10 cellular contexts compared by ENCODE assay signal in genomic region chr1:90835172-90835660, GRCh38.
DNase-seq lines count a peak whose midpoint lies in the region; TF ChIP-seq lines count a peak whose summit lies in the region.
"Had no signal": no experiment of that assay in that cellular context is flagged by ENCODE, and none has a peak within 500 bp of the region (broad histone marks: within the 10 kb centered on the region; RNA-seq: fewer than 3 reads in every experiment).

No MANE protein-coding gene starts in this region.

- TF ChIP-seq CTCF in chondrocyte (IDR thresholded peaks at IDR 0.05), result no peak
- no peak for TF ChIP-seq CTCF in tibial nerve (IDR thresholded peaks at IDR 0.05)
- no peak for TF ChIP-seq CTCF in HFFc6 (IDR thresholded peaks at IDR 0.05)

- peak overlapping the region; percentile 69 for H4K8ac ChIP-seq in mesendoderm (ENCODE audit: low read depth, low read length)

- TF ChIP-seq POLR2A in tibial nerve (IDR thresholded peaks at IDR 0.05), result no peak

- H3K4me3 ChIP-seq in mesendoderm (ENCODE audit: low read length) (no peak overlapping the region), tibial nerve (peak overlapping the region in 3 of 4 donors; percentile 28 to 49 (median 40))

- no peak for TF ChIP-seq EP300 in tibial nerve (IDR thresholded peaks at IDR 0.05)

- H3K4ac ChIP-seq in mesendoderm (ENCODE audit: low read depth, low read length), result peak overlapping the region; percentile 83

- H3K9ac ChIP-seq in mesendoderm (ENCODE audit: low read length), result peak overlapping the region; percentile 44

- H3K27me3 ChIP-seq in mesendoderm (ENCODE audit: insufficient read depth, low read length, poor library complexity) (peaks cover 49% of the 10 kb centered on the region), tibial nerve (peaks cover 0 to 79% of the 10 kb centered on the region in 2 donors)

- H3K27me3 Mint-ChIP-seq in activated naive CD4-positive, alpha-beta T cell treated with anti-CD3 and anti-CD28 coated beads, Interleukin-2, amount 50 U/mL, for 24 hours, result peaks cover 75% of the 10 kb centered on the region
- H3K27me3 Mint-ChIP-seq in chondrocyte (ENCODE audit: low read depth), result peaks cover 58% of the 10 kb centered on the region
- H3K27me3 Mint-ChIP-seq in HFFc6 (ENCODE audit: insufficient read depth), result peaks cover 32% of the 10 kb centered on the region

- no peaks in the 10 kb centered on the region for H3K79me2 ChIP-seq in mesendoderm (ENCODE audit: control insufficient read depth, insufficient read depth, low read length)

- H3K18ac ChIP-seq in mesendoderm (ENCODE audit: low read length), result peak overlapping the region; percentile 77

- peak overlapping the region; percentile 19 for H2BK120ac ChIP-seq in mesendoderm (ENCODE audit: low read depth, low read length)

- H4K5ac ChIP-seq in mesendoderm (ENCODE audit: low read length), result no peak overlapping the region

- no peaks in the 10 kb centered on the region for H3K79me1 ChIP-seq in mesendoderm (ENCODE audit: low read length)

- H3K4me1 Mint-ChIP-seq in activated naive CD4-positive, alpha-beta T cell treated with anti-CD3 and anti-CD28 coated beads, Interleukin-2, amount 50 U/mL, for 24 hours, result peaks cover 28% of the 10 kb centered on the region
- H3K4me1 Mint-ChIP-seq in chondrocyte (ENCODE audit: low read depth), result peaks cover 9% of the 10 kb centered on the region
- no peaks in the 10 kb centered on the region; the same call in 1 of the 2 replicates for H3K4me1 Mint-ChIP-seq in HFFc6 (ENCODE audit: low read depth)

- H3K23ac ChIP-seq in mesendoderm (ENCODE audit: low read length), result peak overlapping the region; percentile 35

- peak overlapping the region; percentile 76 for H3K56ac ChIP-seq in mesendoderm (ENCODE audit: low read length)

- peak overlapping the region; percentile 43 for H3K4me2 ChIP-seq in mesendoderm (ENCODE audit: low read length)

- peaks cover 10% of the 10 kb centered on the region for H3K4me1 ChIP-seq in mesendoderm (ENCODE audit: control insufficient read depth, low read depth, low read length)
- H3K4me1 ChIP-seq in tibial nerve, result peaks cover 0 to 22% (median 12%) of the 10 kb centered on the region in 4 donors

- no peak overlapping the region for H2AK5ac ChIP-seq in mesendoderm (ENCODE audit: low read length)

- no CpG with 5 or more reads among the region's 33 CpGs for WGBS in mesendoderm (ENCODE audit: extremely low coverage, insufficient coverage, low lambda C conversion rate)
- WGBS in tibial nerve, 2 donors, result 8 to 19% methylated on average over 23 to 32 of the region's 33 CpGs

- peaks cover 1% of the 10 kb centered on the region for H3K36me3 Mint-ChIP-seq in activated naive CD4-positive, alpha-beta T cell treated with anti-CD3 and anti-CD28 coated beads, Interleukin-2, amount 50 U/mL, for 24 hours
- H3K36me3 Mint-ChIP-seq in chondrocyte (ENCODE audit: low read depth), result peaks cover 4% of the 10 kb centered on the region
- H3K36me3 Mint-ChIP-seq in HFFc6 (ENCODE audit: low read depth), result no peaks in the 10 kb centered on the region

- peaks cover 7% of the 10 kb centered on the region for H3K9me3 Mint-ChIP-seq in activated naive CD4-positive, alpha-beta T cell treated with anti-CD3 and anti-CD28 coated beads, Interleukin-2, amount 50 U/mL, for 24 hours
- H3K9me3 Mint-ChIP-seq in chondrocyte (ENCODE audit: low read depth) (no peaks in the 10 kb centered on the region), HFFc6 (no peaks in the 10 kb centered on the region)

- H3K27ac Mint-ChIP-seq in activated naive CD4-positive, alpha-beta T cell treated with anti-CD3 and anti-CD28 coated beads, Interleukin-2, amount 50 U/mL, for 24 hours, result no peak overlapping the region
- no peak overlapping the region for H3K27ac Mint-ChIP-seq in chondrocyte (ENCODE audit: unreplicated experiment)
- no peak overlapping the region for H3K27ac Mint-ChIP-seq in HFFc6

- H3K9me3 ChIP-seq in tibial nerve, result no peaks in the 10 kb centered on the region

- H2BK15ac ChIP-seq in mesendoderm (replicated peaks; ENCODE audit: low read depth), result no peak overlapping the region

- no peaks in the 10 kb centered on the region for H3K36me3 ChIP-seq in mesendoderm (ENCODE audit: control insufficient read depth, insufficient read depth, low read length)
- H3K36me3 ChIP-seq in tibial nerve, result no peaks in the 10 kb centered on the region

- H3K27ac ChIP-seq in mesendoderm (ENCODE audit: low read depth, low read length), result peak overlapping the region; percentile 74
- no peak overlapping the region for H3K27ac ChIP-seq in tibial nerve
- H3K27ac ChIP-seq: RWPE1 had no signal

- H3K4me3 Mint-ChIP-seq in activated naive CD4-positive, alpha-beta T cell treated with anti-CD3 and anti-CD28 coated beads, Interleukin-2, amount 50 U/mL, for 24 hours, result peak overlapping the region; percentile 45
- peak overlapping the region; percentile 36 for H3K4me3 Mint-ChIP-seq in chondrocyte (ENCODE audit: unreplicated experiment)
- H3K4me3 Mint-ChIP-seq in HFFc6, result no peak overlapping the region

- no peak for DNase-seq in activated naive CD4-positive, alpha-beta T cell treated with Interleukin-2 at 50 U/mL for 16 hours
- DNase-seq in chondrocyte (ENCODE audit: low spot score), result no peak
- DNase-seq in mesendoderm, result peak; percentile 65
- no peak for DNase-seq in tibial nerve (ENCODE audit: low spot score in 2 of 2)
- DNase-seq in NCI-H524 (lab: John Stamatoyannopoulos, UW), result no peak
- no peak for DNase-seq in NCI-H2029 (lab: John Stamatoyannopoulos, UW)
- no peak for DNase-seq in HFFc6
- DNase-seq: stimulated activated naive CD4-positive, alpha-beta T cell treated with Interleukin-2 at 50 U/mL for 16 hours had no signal

- no peak overlapping the region for H2BK5ac ChIP-seq in mesendoderm (ENCODE audit: low read length)
